In the genomic region with DNA sequence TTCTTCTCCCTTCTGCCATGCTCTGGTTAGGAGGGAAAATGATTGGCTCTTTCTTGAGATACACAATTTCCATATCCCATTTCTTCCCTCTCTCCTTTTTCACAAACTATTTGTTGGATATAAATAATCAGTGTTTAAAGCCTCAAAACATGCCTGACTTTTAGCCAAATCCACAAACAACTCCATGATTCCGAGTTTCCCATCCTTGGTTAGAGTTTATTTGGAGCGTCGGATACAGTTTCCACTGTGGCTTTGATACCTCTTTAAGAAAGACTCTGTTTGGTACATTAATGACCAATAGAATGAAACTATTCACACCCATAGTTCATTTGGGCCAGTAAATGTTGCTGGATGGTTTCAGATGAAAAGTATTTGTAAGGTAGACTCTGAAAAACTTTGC, we compare ENCODE assay signal across 1 cellular context.
TF ChIP-seq lines count a peak whose summit lies in the region.

No MANE protein-coding gene starts in this region.

TF ChIP-seq in HCT116, 20 proteins besides CTCF, POLR2A, EP300 and RAD21 (continued from another document):
- TF ChIP-seq ZBTB33 (IDR thresholded peaks at IDR 0.05; ENCODE audit: extremely low read depth, insufficient replicate concordance, low read length) (no peak), EZH2phosphoT487 (IDR thresholded peaks at IDR 0.05; ENCODE audit: borderline replicate concordance) (no peak)
